8 cellular contexts compared by ENCODE assay signal in genomic region chr2:30147196-30147714, GRCh38. TPM values are rescaled to one million over a fixed set of nuclear protein-coding genes. Genes with fewer than 3 reads are reported as not detected.
A peak's percentile ranks its signal among the peaks of the same experiment; 100 is the strongest.
DNase-seq lines count a peak whose midpoint lies in the region; ATAC-seq and TF ChIP-seq lines count a peak whose summit lies in the region.

No MANE protein-coding gene starts in this region.

- no peaks in the 10 kb centered on the region; the same call in 1 of the 2 replicates for H3K27me3 ChIP-seq in Panc1 (ENCODE audit: control insufficient read depth, insufficient read depth, low read length)
- no peaks in the 10 kb centered on the region for H3K27me3 ChIP-seq in upper lobe of left lung

- in situ Hi-C loops in Panc1 (cut with HindIII; ENCODE audit: low pct_unique_long_range_greater_than_20kb, low sequenced_read_pairs), result no loop called here

- TF ChIP-seq POLR2A in upper lobe of left lung (IDR thresholded peaks at IDR 0.05), result peak in 1 of 4 donors; percentile 19

- H3K9me3 ChIP-seq in Panc1 (ENCODE audit: control insufficient read depth, insufficient read depth, low read depth, low read length) (no peaks in the 10 kb centered on the region), upper lobe of left lung (no peaks in the 10 kb centered on the region)

- H3K27ac ChIP-seq in Panc1 (ENCODE audit: low read length) (peak overlapping the region; percentile 78; the same call in 1 of the 2 replicates), upper lobe of left lung (peak overlapping the region; percentile 100)

- no peak for TF ChIP-seq EP300 in upper lobe of left lung (IDR thresholded peaks at IDR 0.05)

- WGBS in upper lobe of left lung, 2 donors, result no CpG with 5 or more reads among the region's 79 CpGs

- H3K36me3 ChIP-seq in Panc1 (ENCODE audit: control insufficient read depth, insufficient read depth, low read length) (peaks cover 9% of the 10 kb centered on the region), upper lobe of left lung (peaks cover 0 to 4% (median 1%) of the 10 kb centered on the region in 4 donors)

- peak; percentile 72 for DNase-seq in CD1c-positive myeloid dendritic cell (ENCODE audit: extremely low spot score)
- no peak for DNase-seq in Panc1 (ENCODE audit: low read depth, low spot score)
- DNase-seq in choroid plexus epithelial cell (ENCODE audit: low read depth), result no peak
- DNase-seq in midbrain (lab: John Stamatoyannopoulos, UW), result peak; percentile 56
- DNase-seq in upper lobe of left lung, result peak; percentile 23 to 93
- no peak for DNase-seq in KG1 (lab: John Stamatoyannopoulos, UW)

- peak overlapping the region; percentile 75 to 83 for H3K4me3 ChIP-seq in Panc1 (ENCODE audit: low read depth in 2 of 2, low read length in 2 of 2)
- peak overlapping the region; percentile 90 for H3K4me3 ChIP-seq in choroid plexus epithelial cell (ENCODE audit: low read depth, low read length)
- H3K4me3 ChIP-seq in upper lobe of left lung, result peak overlapping the region; percentile 89 to 98 (median 96)

- TF ChIP-seq CTCF in Panc1 (IDR thresholded peaks at IDR 0.05) (no peak), choroid plexus epithelial cell (conservative IDR thresholded peaks at IDR 0.05; ENCODE audit: low read depth, low read length) (no peak), upper lobe of left lung (IDR thresholded peaks at IDR 0.05) (no peak)

- POLR2A ChIA-PET in Panc1 (lab: Charles Lee), result interaction anchor here (1.2 kb wide), 1 partner anchor 18 kb away, joined by 7 read pairs; no protein-coding TSS in a partner anchor

- intact Hi-C loops in Panc1 (cut with micrococcal nuclease; ENCODE audit: unreplicated experiment), result no loop called here

- BruUV-seq in Panc1 (replicated peaks; lab: Mats Ljungman, UMichigan), result no TSS peak

- peak; percentile 8 for ATAC-seq in GM21529 (IDR thresholded peaks at IDR 0.05; ENCODE audit: unreplicated experiment)
- peak; percentile 52 for ATAC-seq in Panc1
- ATAC-seq in upper lobe of left lung (ENCODE audit: low FRiP score in 2 of 2), result peak in 1 of 2 donors; percentile 32
- no peak for ATAC-seq in GM18873 (IDR thresholded peaks at IDR 0.05; ENCODE audit: low FRiP score, unreplicated experiment)

- peaks cover 32% of the 10 kb centered on the region for H3K4me1 ChIP-seq in Panc1 (ENCODE audit: control insufficient read depth, insufficient read depth, low read length)
- peaks cover 37 to 51% (median 40%) of the 10 kb centered on the region in 4 donors for H3K4me1 ChIP-seq in upper lobe of left lung

- CTCF ChIA-PET in Panc1 (lab: Charles Lee), result interaction anchor here (0.7 to 1.5 kb wide), 3 partner anchors 17 to 305 kb away, joined by 6 to 18 read pairs (median 12); no protein-coding TSS in a partner anchor

RNA-seq across cellular contexts. Expression of gene YPEL5, which starts 0.4 kb away (rescaled TPM):
- 66.4 TPM for total RNA-seq in Panc1 (2021; ENCODE audit: unreplicated experiment)
- polyA plus RNA-seq in Panc1 (2012; ENCODE audit: insufficient read length), result 63.8 TPM
- 100 to 1,000 TPM in 2 of 6 donors, 10 to 100 TPM in 4; 51.9 to 107 (median 85.8) TPM for total RNA-seq in upper lobe of left lung

Comparison
In these comparisons a context has a peak if more than half of its experiments do, and no peak if none do; other contexts are left out.
1. DNase-seq: peak in CD1c-positive myeloid dendritic cell (single experiment), midbrain (single experiment) and upper lobe of left lung (2 of 2); none in Panc1 (single experiment), choroid plexus epithelial cell (single experiment) and KG1 (single experiment).
2. Peak in every context shown above with its lines, with median percentiles within 50 percentile points of each other: H3K4me3 ChIP-seq.